In genomic region chr10:23362879-23363787, GRCh38 we compare ENCODE assay signal across 10 cellular contexts. TPM values are rescaled to one million over a fixed set of nuclear protein-coding genes. Genes with fewer than 3 reads are reported as not detected.
A peak's percentile ranks its signal among the peaks of the same experiment; 100 is the strongest.
DNase-seq lines count a peak whose midpoint lies in the region; ATAC-seq and TF ChIP-seq lines count a peak whose summit lies in the region.
"Had no signal": no experiment of that assay in that cellular context is flagged by ENCODE, and none has a peak within 500 bp of the region (broad histone marks: within the 10 kb centered on the region; RNA-seq: fewer than 3 reads in every experiment).

No MANE protein-coding gene starts in this region.

- intact Hi-C loops in prostate gland (cut with DNase I) = no loop called here
- intact Hi-C loops in upper lobe of right lung (cut with DNase I) = no loop called here

- H3K27ac ChIP-seq in prostate gland (no peak overlapping the region), upper lobe of right lung (no peak overlapping the region)

- peak; percentile 34 for ATAC-seq in GM21423 (IDR thresholded peaks at IDR 0.05; ENCODE audit: unreplicated experiment)
- ATAC-seq in HG03442 (IDR thresholded peaks at IDR 0.05; ENCODE audit: unreplicated experiment) = peak; percentile 49
- no peak for ATAC-seq in upper lobe of right lung

- TF ChIP-seq CTCF in GM10248 (IDR thresholded peaks at IDR 0.05; ENCODE audit: control extremely low read depth, extremely low read depth, low read depth, missing control alignments) (no peak), prostate gland (IDR thresholded peaks at IDR 0.05) (no peak), upper lobe of right lung (IDR thresholded peaks at IDR 0.05) (no peak)

- H3K4me1 ChIP-seq in prostate gland (replicated peaks) (no peaks in the 10 kb centered on the region), upper lobe of right lung (no peaks in the 10 kb centered on the region)
- H3K4me1 ChIP-seq: Caco-2 had no signal

- CTCF ChIA-PET in GM10248 (lab: Yijun Ruan, JAX) = interaction anchor here (1.0 to 1.7 kb wide), 2 partner anchors 14 to 28 kb away, joined by 4 read pairs; no protein-coding TSS in a partner anchor

- WGBS in prostate gland = 77% methylated on average over 9 of the region's 9 CpGs

- TF ChIP-seq POLR2A in prostate gland (IDR thresholded peaks at IDR 0.05) = no peak

- H3K9me3 ChIP-seq in prostate gland (no peaks in the 10 kb centered on the region), upper lobe of right lung (no peaks in the 10 kb centered on the region)
- H3K9me3 ChIP-seq: Caco-2 had no signal

- H3K27me3 ChIP-seq in prostate gland (replicated peaks; ENCODE audit: insufficient read depth) (no peaks in the 10 kb centered on the region), upper lobe of right lung (no peaks in the 10 kb centered on the region)

- POLR2A ChIA-PET in GM10248 (lab: Yijun Ruan, JAX) = no interaction called here

- H3K4me3 ChIP-seq in prostate gland = no peak overlapping the region
- H3K4me3 ChIP-seq in upper lobe of right lung = no peak overlapping the region

- peak; percentile 40 for DNase-seq in GM10248 (ENCODE audit: extremely low spot score)
- DNase-seq in activated naive CD4-positive, alpha-beta T cell treated with anti-CD3 and anti-CD28 coated beads, Interleukin-2, amount 50 U/mL, for 16 hours = peak; percentile 54
- DNase-seq in AG08395 (ENCODE audit: low spot score) = no peak
- DNase-seq in DMS79 treated with DMSO at 0.1 percent for 48 hours (lab: John Stamatoyannopoulos, UW) = no peak
- no peak for DNase-seq in prostate gland (ENCODE audit: low spot score)
- no peak for DNase-seq in upper lobe of right lung
- DNase-seq: Caco-2, trophoblast cell had no signal

- H3K36me3 ChIP-seq in prostate gland (no peaks in the 10 kb centered on the region), upper lobe of right lung (no peaks in the 10 kb centered on the region)

RNA-seq across cellular contexts. Expression of gene C10orf67, which starts 18.5 kb away (rescaled TPM):
- total RNA-seq in prostate gland = 1 to 10 TPM in 1 of 2 donors, not detected in 1; 1.0 TPM
- total RNA-seq in upper lobe of right lung = 1.6 TPM
- total RNA-seq: Caco-2 had no signal

Comparison
In these comparisons a context has a peak if more than half of its experiments do, and no peak if none do; other contexts are left out.
1. DNase-seq: peak in GM10248 (single experiment) and activated naive CD4-positive, alpha-beta T cell treated with anti-CD3 and anti-CD28 coated beads, Interleukin-2, amount 50 U/mL, for 16 hours (single experiment); none in AG08395 (single experiment), DMS79 treated with DMSO at 0.1 percent for 48 hours (single experiment), prostate gland (single experiment) and upper lobe of right lung (single experiment).